In the genomic region with DNA sequence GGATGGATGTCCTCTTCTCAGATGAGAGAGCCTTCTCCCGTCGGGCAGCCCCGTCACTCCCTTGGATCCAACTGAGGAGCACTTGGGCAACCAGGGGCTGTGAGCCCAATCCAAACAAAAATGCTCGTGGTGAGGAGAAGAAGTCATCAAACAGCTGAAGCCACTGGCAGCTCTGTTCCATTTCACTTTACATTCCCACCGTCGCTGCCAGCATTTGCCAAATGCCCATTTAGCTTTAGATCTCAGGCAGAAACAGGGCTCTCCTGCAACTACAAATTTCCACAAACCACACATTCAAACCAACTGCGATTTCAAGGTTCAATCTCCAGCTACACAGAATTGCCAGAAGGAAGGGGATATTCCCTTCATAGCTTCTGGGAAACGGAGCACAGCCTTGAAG, we compare ENCODE assay signal across 16 cellular contexts.
DNase-seq lines count a peak whose midpoint lies in the region; ATAC-seq and TF ChIP-seq lines count a peak whose summit lies in the region.
"Had no signal": no experiment of that assay in that cellular context is flagged by ENCODE, and none has a peak within 500 bp of the region (broad histone marks: within the 10 kb centered on the region; RNA-seq: fewer than 3 reads in every experiment).

No MANE protein-coding gene starts in this region.

- peak overlapping the region; percentile 96 to 100 for H3K27ac ChIP-seq in SK-N-SH (ENCODE audit: low read depth in 2 of 2, low read length in 1 of 2)
- H3K27ac ChIP-seq in mesenchymal stem cell (ENCODE audit: low read length, poor library complexity, severe bottlenecking), result no peak overlapping the region
- H3K27ac ChIP-seq in smooth muscle cell (ENCODE audit: low read depth), result peak overlapping the region; percentile 98
- H3K27ac ChIP-seq in coronary artery, result no peak overlapping the region
- no peak overlapping the region for H3K27ac ChIP-seq in ovary
- H3K27ac ChIP-seq: 22Rv1 had no signal

- 93% methylated on average over 8 of the region's 8 CpGs for WGBS in SK-N-SH (ENCODE audit: low lambda C conversion rate)
- WGBS in mesenchymal stem cell, result 96% methylated on average over 8 of the region's 8 CpGs
- WGBS in smooth muscle cell (ENCODE audit: low lambda C conversion rate), result 62% methylated on average over 8 of the region's 8 CpGs
- WGBS in ovary, 3 donors, result 94 to 96% (median 96%) methylated on average over 8 of the region's 8 CpGs

- TF ChIP-seq RAD21 in SK-N-SH (IDR thresholded peaks at IDR 0.05; ENCODE audit: low read length), result no peak

- no peaks in the 10 kb centered on the region for H3K79me2 ChIP-seq in SK-N-SH (ENCODE audit: insufficient read depth)
- peaks cover 4% of the 10 kb centered on the region for H3K79me2 ChIP-seq in smooth muscle cell (ENCODE audit: low read depth)

- DNase-seq in SK-N-SH (no peak), chondrocyte (ENCODE audit: low spot score) (no peak), mesenchymal stem cell (no peak), smooth muscle cell (lab: John Stamatoyannopoulos, UW; ENCODE audit: unreplicated experiment) (no peak), coronary artery (ENCODE audit: low spot score) (no peak), ovary (no peak)
- no peak for DNase-seq in activated CD4-positive, alpha-beta T cell treated with anti-CD3 and anti-CD28 coated beads, Interleukin-2, amount 50 U/mL, for 1 hour
- DNase-seq: C1 segment of cervical spinal cord; Calu3; CD4-positive, alpha-beta T cell; DMS 273 treated with DMSO at 0.1 percent for 48 hours; H7 had no signal

- no peak overlapping the region for H3K23ac ChIP-seq in mesenchymal stem cell (ENCODE audit: low read length in 2 of 2)

- CTCF ChIA-PET in SK-N-SH (lab: Yijun Ruan, JAX), result interaction anchor here (1.5 to 4.0 kb wide), 4 partner anchors 15 to 719 kb away, joined by 3 to 22 read pairs (median 6); partner anchors contain the start of gene KIF26B

- no peak for TF ChIP-seq CTCF in SK-N-SH (IDR thresholded peaks at IDR 0.05)
- TF ChIP-seq CTCF in chondrocyte (IDR thresholded peaks at IDR 0.05), result no peak
- no peak for TF ChIP-seq CTCF in smooth muscle cell (IDR thresholded peaks at IDR 0.05; ENCODE audit: borderline replicate concordance, insufficient read depth, poor library complexity, severe bottlenecking)
- TF ChIP-seq CTCF in coronary artery (IDR thresholded peaks at IDR 0.05), result no peak
- TF ChIP-seq CTCF in ovary (IDR thresholded peaks at IDR 0.05), result no peak

- no peak overlapping the region for H3K14ac ChIP-seq in mesenchymal stem cell (ENCODE audit: low read length in 2 of 2)

- H3K4me2 ChIP-seq in SK-N-SH (no peak overlapping the region), mesenchymal stem cell (ENCODE audit: low read length, poor library complexity, severe bottlenecking) (no peak overlapping the region), smooth muscle cell (peak overlapping the region; percentile 56)
- H3K4me2 ChIP-seq: GM23338 had no signal

- H2BK12ac ChIP-seq in mesenchymal stem cell (ENCODE audit: low read length in 2 of 2), result peak overlapping the region; percentile 28 to 45

- H3K9me3 ChIP-seq in SK-N-SH (no peaks in the 10 kb centered on the region), mesenchymal stem cell (ENCODE audit: control insufficient read depth, low read length) (no peaks in the 10 kb centered on the region), smooth muscle cell (replicated peaks; ENCODE audit: low read depth) (no peaks in the 10 kb centered on the region), ovary (no peaks in the 10 kb centered on the region)

- no peaks in the 10 kb centered on the region for H3K79me1 ChIP-seq in mesenchymal stem cell (replicated peaks; ENCODE audit: low read length, poor library complexity, severe bottlenecking)

- intact Hi-C loops in ovary (cut with DNase I), result no loop called here

- H3K36me3 ChIP-seq in SK-N-SH (replicated peaks in 1 of 2; ENCODE audit: control insufficient read depth in 1 of 2, insufficient read depth in 2 of 2, low read length in 1 of 2) (no peaks in the 10 kb centered on the region), mesenchymal stem cell (ENCODE audit: control insufficient read depth in 1 of 2, insufficient read depth in 2 of 2, low read depth in 1 of 2, low read length in 2 of 2) (no peaks in the 10 kb centered on the region), smooth muscle cell (ENCODE audit: low read depth) (no peaks in the 10 kb centered on the region), ovary (no peaks in the 10 kb centered on the region)

- H3K4ac ChIP-seq in mesenchymal stem cell (ENCODE audit: low read depth in 1 of 2, low read length in 2 of 2), result peak overlapping the region in 1 of 2 experiments; percentile 17

- no peak overlapping the region for H4K8ac ChIP-seq in mesenchymal stem cell (ENCODE audit: low read length)

- H2AFZ ChIP-seq in SK-N-SH (ENCODE audit: low read depth), result no peak overlapping the region
- no peak overlapping the region for H2AFZ ChIP-seq in mesenchymal stem cell (ENCODE audit: low read depth, low read length)
- H2AFZ ChIP-seq in smooth muscle cell (ENCODE audit: low read depth), result no peak overlapping the region
- H2AFZ ChIP-seq: GM23338 had no signal

- H2BK15ac ChIP-seq in mesenchymal stem cell (ENCODE audit: low read depth, poor library complexity, severe bottlenecking), result peak overlapping the region; percentile 49

- no peaks in the 10 kb centered on the region for H3K36me3 Mint-ChIP-seq in chondrocyte (ENCODE audit: low read depth)

- H3K27me3 Mint-ChIP-seq in chondrocyte (ENCODE audit: low read depth), result no peaks in the 10 kb centered on the region
- H3K27me3 Mint-ChIP-seq: B cell; CD4-positive, alpha-beta T cell had no signal

- H3K9me2 ChIP-seq in SK-N-SH, result no peaks in the 10 kb centered on the region

- POLR2A ChIA-PET in SK-N-SH (lab: Yijun Ruan, JAX), result no interaction called here

- no peak overlapping the region for H4K91ac ChIP-seq in mesenchymal stem cell (ENCODE audit: low read length)

- ATAC-seq in SK-N-SH treated with all-trans-retinoic acid at 6 μM for 48 hours, result no peak
- ATAC-seq: GM23338 had no signal

- H4K20me1 ChIP-seq in SK-N-SH (ENCODE audit: insufficient read depth) (no peaks in the 10 kb centered on the region), smooth muscle cell (ENCODE audit: low read depth) (no peaks in the 10 kb centered on the region)

- no peak overlapping the region for H3K18ac ChIP-seq in mesenchymal stem cell (ENCODE audit: low read depth in 1 of 2, low read length in 2 of 2)

- H2BK5ac ChIP-seq in mesenchymal stem cell (ENCODE audit: low read depth, low read length, poor library complexity, severe bottlenecking), result no peak overlapping the region

- H3K4me1 Mint-ChIP-seq in chondrocyte (ENCODE audit: low read depth), result peaks cover 61% of the 10 kb centered on the region
- H3K4me1 Mint-ChIP-seq: B cell, GM23338 had no signal

- TF ChIP-seq EP300 in SK-N-SH (IDR thresholded peaks at IDR 0.05; ENCODE audit: borderline replicate concordance in 1 of 2, low read depth in 1 of 2, low read length in 1 of 2) (no peak), ovary (IDR thresholded peaks at IDR 0.05) (no peak)

- no peak overlapping the region for H2AK5ac ChIP-seq in mesenchymal stem cell (ENCODE audit: low read length, severe bottlenecking)

- no peak overlapping the region for H2BK120ac ChIP-seq in mesenchymal stem cell (ENCODE audit: low read depth, low read length)

- H3K4me1 ChIP-seq in SK-N-SH (ENCODE audit: control insufficient read depth in 1 of 2, insufficient read depth in 2 of 2, low read depth in 1 of 2, low read length in 1 of 2), result peaks cover 29 to 87% of the 10 kb centered on the region in 2 experiments
- H3K4me1 ChIP-seq in mesenchymal stem cell (ENCODE audit: control insufficient read depth, insufficient read depth, low read depth, low read length), result peaks cover 8% of the 10 kb centered on the region
- H3K4me1 ChIP-seq in smooth muscle cell (ENCODE audit: low read depth), result peaks cover 23% of the 10 kb centered on the region
- H3K4me1 ChIP-seq in ovary (ENCODE audit: insufficient read depth), result peaks cover 7% of the 10 kb centered on the region

- H3F3A ChIP-seq in SK-N-SH (replicated peaks; ENCODE audit: insufficient read depth) (peaks cover 21% of the 10 kb centered on the region), smooth muscle cell (ENCODE audit: low read depth) (peaks cover 41% of the 10 kb centered on the region)

- H3K4me3 ChIP-seq in SK-N-SH (ENCODE audit: low read depth in 2 of 2, low read length in 1 of 2) (no peak overlapping the region), mesenchymal stem cell (ENCODE audit: insufficient read depth in 1 of 2, low read depth in 1 of 2, low read length in 2 of 2) (no peak overlapping the region), smooth muscle cell (no peak overlapping the region), coronary artery (no peak overlapping the region), ovary (no peak overlapping the region)
- H3K4me3 ChIP-seq: GM23338 had no signal

- no peak overlapping the region for H3K4me3 Mint-ChIP-seq in chondrocyte (ENCODE audit: unreplicated experiment)
- H3K4me3 Mint-ChIP-seq: B cell; CD4-positive, alpha-beta T cell; GM23338 had no signal

- H3K27me3 ChIP-seq in SK-N-SH (ENCODE audit: insufficient read depth) (no peaks in the 10 kb centered on the region), mesenchymal stem cell (ENCODE audit: control insufficient read depth in 1 of 2, insufficient read depth in 1 of 2, low read length in 2 of 2) (no peaks in the 10 kb centered on the region), smooth muscle cell (ENCODE audit: low read depth) (no peaks in the 10 kb centered on the region), ovary (no peaks in the 10 kb centered on the region)

- H3K27ac Mint-ChIP-seq in chondrocyte (ENCODE audit: unreplicated experiment), result peak overlapping the region; percentile 22
- H3K27ac Mint-ChIP-seq: B cell; CD4-positive, alpha-beta T cell; GM23338 had no signal

- H3K9ac ChIP-seq in SK-N-SH (no peak overlapping the region), mesenchymal stem cell (ENCODE audit: low read length) (no peak overlapping the region), smooth muscle cell (ENCODE audit: low read depth) (peak overlapping the region; percentile 64)

- H3K9me3 Mint-ChIP-seq in chondrocyte (ENCODE audit: low read depth), result no peaks in the 10 kb centered on the region
- H3K9me3 Mint-ChIP-seq: CD4-positive, alpha-beta T cell; GM23338 had no signal

- no peak for TF ChIP-seq POLR2A in ovary (IDR thresholded peaks at IDR 0.05)

TF ChIP-seq in SK-N-SH treated with all-trans-retinoic acid at 6 μM for 48 hours, 23 proteins besides CTCF, POLR2A, EP300 and RAD21 (continues in another document):
- TF ChIP-seq PPARA (CRISPR knock-in tag; IDR thresholded peaks at IDR 0.05; ENCODE audit: borderline replicate concordance), result no peak
- no peak for TF ChIP-seq ZFP3 (CRISPR knock-in tag; IDR thresholded peaks at IDR 0.05)

Comparison
In these comparisons a context has a peak if more than half of its experiments do, and no peak if none do; other contexts are left out.
1. H3K27ac ChIP-seq: peak in SK-N-SH (2 of 2) and smooth muscle cell (single experiment); none in mesenchymal stem cell (single experiment), coronary artery (0 of 2) and ovary (0 of 2).